ENCODE assay signal across 8 cellular contexts in genomic region chr13:110560606-110561334, GRCh38. TPM values are rescaled to one million over a fixed set of nuclear protein-coding genes. Genes with fewer than 3 reads are reported as not detected.
A peak's percentile ranks its signal among the peaks of the same experiment; 100 is the strongest.
DNase-seq lines count a peak whose midpoint lies in the region; ATAC-seq and TF ChIP-seq lines count a peak whose summit lies in the region.

No MANE protein-coding gene starts in this region.

- ATAC-seq in GM18498 (IDR thresholded peaks at IDR 0.05; ENCODE audit: unreplicated experiment) (peak; percentile 31), HG03565 (IDR thresholded peaks at IDR 0.05; ENCODE audit: unreplicated experiment) (peak; percentile 18), heart left ventricle (peak; percentile 11 to 53 (median 37))
- ATAC-seq in activated T-helper 17 cell treated with anti-CD3 and anti-CD28 coated beads, Interleukin-2, amount 50 U/mL, for 72 hours (replicated peaks), result peak; percentile 29

- H3K36me3 ChIP-seq in heart left ventricle, result peaks cover 0 to 17% (median 0%) of the 10 kb centered on the region in 9 donors

- no peak for TF ChIP-seq CTCF in heart left ventricle (IDR thresholded peaks at IDR 0.05)
- TF ChIP-seq CTCF in progenitor cell of endocrine pancreas (IDR thresholded peaks at IDR 0.05; ENCODE audit: unreplicated experiment), result no peak

- intact Hi-C loops in heart left ventricle (cut with DNase I), result loop anchor here in 9 of 10 donors (1.0 to 10.0 kb wide), 10 partner anchors 35 to 328 kb away; no protein-coding TSS in a partner anchor

- peak overlapping the region; percentile 68 to 96 (median 82) for H3K4me3 ChIP-seq in heart left ventricle

- H3K4me3 Mint-ChIP-seq in activated T-helper 17 cell treated with anti-CD3 and anti-CD28 coated beads, Interleukin-2, amount 50 U/mL, for 72 hours, result peak overlapping the region; percentile 72
- peak overlapping the region; percentile 82 for H3K4me3 Mint-ChIP-seq in progenitor cell of endocrine pancreas (ENCODE audit: low read depth)

- WGBS in heart left ventricle, 4 donors, result 0 to 1% (median 0%) methylated on average over 14 to 27 of the region's 27 CpGs

- H3K9me3 ChIP-seq in heart left ventricle, result peaks cover 0 to 8% (median 0%) of the 10 kb centered on the region in 12 donors

- H3K27ac Mint-ChIP-seq in activated T-helper 17 cell treated with anti-CD3 and anti-CD28 coated beads, Interleukin-2, amount 50 U/mL, for 72 hours, result no peak overlapping the region
- peak overlapping the region; percentile 95 for H3K27ac Mint-ChIP-seq in progenitor cell of endocrine pancreas

- H3K4me1 Mint-ChIP-seq in activated T-helper 17 cell treated with anti-CD3 and anti-CD28 coated beads, Interleukin-2, amount 50 U/mL, for 72 hours, result peaks cover 11% of the 10 kb centered on the region
- peaks cover 15% of the 10 kb centered on the region for H3K4me1 Mint-ChIP-seq in progenitor cell of endocrine pancreas (ENCODE audit: low read depth)

- H3K9me3 Mint-ChIP-seq in activated T-helper 17 cell treated with anti-CD3 and anti-CD28 coated beads, Interleukin-2, amount 50 U/mL, for 72 hours, result no peaks in the 10 kb centered on the region
- H3K9me3 Mint-ChIP-seq in progenitor cell of endocrine pancreas (ENCODE audit: low read depth), result peaks cover 3% of the 10 kb centered on the region

- H3K36me3 Mint-ChIP-seq in activated T-helper 17 cell treated with anti-CD3 and anti-CD28 coated beads, Interleukin-2, amount 50 U/mL, for 72 hours (ENCODE audit: low read depth), result no peaks in the 10 kb centered on the region
- peaks cover 2% of the 10 kb centered on the region for H3K36me3 Mint-ChIP-seq in progenitor cell of endocrine pancreas (ENCODE audit: insufficient read depth)

- H3K4me1 ChIP-seq in heart left ventricle, result peaks cover 0 to 43% (median 19%) of the 10 kb centered on the region in 12 donors

- H3K27me3 ChIP-seq in heart left ventricle, result no peaks in the 10 kb centered on the region

- H3K27me3 Mint-ChIP-seq in activated T-helper 17 cell treated with anti-CD3 and anti-CD28 coated beads, Interleukin-2, amount 50 U/mL, for 72 hours, result peaks cover 8% of the 10 kb centered on the region
- peaks cover 44% of the 10 kb centered on the region for H3K27me3 Mint-ChIP-seq in progenitor cell of endocrine pancreas

- DNase-seq in AML-193 (lab: John Stamatoyannopoulos, UW), result peak; percentile 33 to 44
- peak in 3 of 5 donors; percentile 39 to 58 (median 51) for DNase-seq in heart left ventricle
- no peak for DNase-seq in progenitor cell of endocrine pancreas (ENCODE audit: low spot score, unreplicated experiment)
- no peak for DNase-seq in NCI-H2081 (lab: John Stamatoyannopoulos, UW)
- DNase-seq in ureter (ENCODE audit: low spot score), result no peak

- peak overlapping the region; percentile 83 to 97 (median 94) for H3K27ac ChIP-seq in heart left ventricle

- no peak for TF ChIP-seq POLR2A in heart left ventricle (IDR thresholded peaks at IDR 0.05)

RNA-seq across cellular contexts. Expression of gene RAB20, which starts 0.8 kb away (rescaled TPM):
- 1 to 10 TPM; 2.4 to 3.7 TPM for total RNA-seq in activated T-helper 17 cell treated with anti-CD3 and anti-CD28 coated beads, Interleukin-2, amount 50 U/mL, for 72 hours
- 10 to 100 TPM in 8 of 9 donors, 1 to 10 TPM in 1; 5.5 to 30.2 (median 13.7) TPM for total RNA-seq in heart left ventricle
- 10 to 100 TPM in 1 of 2 donors, 1 to 10 TPM in 1; 7.4 to 17.3 TPM for polyA plus RNA-seq in heart left ventricle
- total RNA-seq in progenitor cell of endocrine pancreas, result 3.8 and 4.0 TPM in 2 replicates
- 35.4 TPM for total RNA-seq in ureter

RNA-seq across cellular contexts. Expression of gene NAXD, which starts 54.6 kb away (rescaled TPM):
- 10 to 100 TPM; 22.7 to 23.8 TPM for total RNA-seq in activated T-helper 17 cell treated with anti-CD3 and anti-CD28 coated beads, Interleukin-2, amount 50 U/mL, for 72 hours
- 10 to 100 TPM; 19.2 to 31.4 (median 25.0) TPM for total RNA-seq in heart left ventricle
- polyA plus RNA-seq in heart left ventricle, result 10 to 100 TPM; 22.4 to 22.8 TPM
- 32.4 and 34.2 TPM in 2 replicates for total RNA-seq in progenitor cell of endocrine pancreas
- total RNA-seq in ureter, result 37.8 TPM

Comparison
In these comparisons a context has a peak if more than half of its experiments do, and no peak if none do; other contexts are left out.
1. DNase-seq: peak in AML-193 (2 of 2) and heart left ventricle (3 of 5); none in progenitor cell of endocrine pancreas (single experiment), NCI-H2081 (0 of 2) and ureter (single experiment).
2. Peak in every context shown above with its lines, with median percentiles within 50 percentile points of each other: ATAC-seq.